8 cellular contexts compared by ENCODE assay signal in the genomic region with DNA sequence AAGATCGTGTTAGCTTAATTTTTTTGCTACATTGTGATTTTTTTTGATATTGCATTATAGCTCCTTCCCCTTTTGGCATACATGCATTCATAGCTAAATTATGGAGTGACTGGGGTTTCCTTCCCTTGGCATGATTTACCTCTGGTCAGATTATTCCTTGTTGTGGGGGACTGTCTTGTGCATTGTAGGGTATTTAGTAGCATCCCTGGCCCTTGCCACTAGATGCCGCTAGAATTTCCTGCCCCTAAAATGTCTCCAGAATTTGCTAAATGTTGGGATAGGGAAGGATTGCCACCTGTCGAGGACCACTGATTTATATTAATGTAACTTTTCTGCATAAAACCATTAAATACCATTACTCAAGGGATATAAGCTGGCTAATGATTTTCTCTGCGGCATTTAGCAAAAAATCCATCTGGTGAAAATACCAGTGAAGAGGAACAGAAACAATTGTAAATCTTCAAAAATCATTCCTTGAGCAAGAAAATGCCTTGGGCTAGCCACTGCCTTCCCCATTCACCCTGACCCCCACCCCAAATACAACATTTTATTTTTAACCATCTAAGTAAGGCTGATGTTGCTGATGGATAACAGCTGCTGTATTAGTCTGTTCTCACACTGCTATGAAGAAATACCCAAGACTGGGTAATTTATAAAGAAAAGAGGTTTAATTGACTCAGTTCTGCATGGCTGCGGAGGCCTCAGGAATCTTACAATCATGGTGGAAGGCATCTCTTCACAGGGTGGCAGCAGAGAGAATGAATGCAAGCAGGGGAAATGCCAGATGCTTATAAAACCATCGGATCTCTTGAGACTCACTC.
DNase-seq lines count a peak whose midpoint lies in the region; ATAC-seq, FAIRE-seq and TF ChIP-seq lines count a peak whose summit lies in the region.

No MANE protein-coding gene starts in this region.

- H3K4me3 ChIP-seq in BJ (ENCODE audit: low read depth, low read length) (no peak overlapping the region), keratinocyte (ENCODE audit: control insufficient read depth in 2 of 3, extremely low read depth in 1 of 3, insufficient read depth in 2 of 3, low read depth in 1 of 3, low read length in 3 of 3) (peak overlapping the region in 2 of 3 experiments; percentile 21 to 49)

- peaks cover 5% of the 10 kb centered on the region for H3K9me3 Mint-ChIP-seq in WTC11

- no peaks in the 10 kb centered on the region for H4K20me1 ChIP-seq in keratinocyte (ENCODE audit: control insufficient read depth, extremely low read depth, insufficient read depth, low read length)

- no peaks in the 10 kb centered on the region for H3K9me1 ChIP-seq in keratinocyte (ENCODE audit: control insufficient read depth, extremely low read depth, insufficient read depth, low read length)

- H3K27ac ChIP-seq in keratinocyte (ENCODE audit: control insufficient read depth, insufficient read depth, low read length) = peak overlapping the region; percentile 56

- H3K4me2 ChIP-seq in keratinocyte (ENCODE audit: control insufficient read depth, extremely low read depth, insufficient read depth, low read depth, low read length) = peak overlapping the region; percentile 82

- H3K4me1 Mint-ChIP-seq in WTC11 = peaks cover 11% of the 10 kb centered on the region

- peak overlapping the region; percentile 67 for H2AFZ ChIP-seq in keratinocyte (ENCODE audit: control insufficient read depth, low read length)

- peaks cover 24% of the 10 kb centered on the region for H3K4me1 ChIP-seq in keratinocyte (ENCODE audit: control insufficient read depth, extremely low read depth, insufficient read depth, low read length)

- ATAC-seq in WTC11 = peak; percentile 79
- no peak for ATAC-seq in HG03521 (IDR thresholded peaks at IDR 0.05; ENCODE audit: unreplicated experiment)

- no peaks in the 10 kb centered on the region for H3K36me3 Mint-ChIP-seq in WTC11

- H3K36me3 ChIP-seq in BJ (ENCODE audit: control insufficient read depth, insufficient read depth, low read length) = no peaks in the 10 kb centered on the region
- no peaks in the 10 kb centered on the region for H3K36me3 ChIP-seq in keratinocyte (ENCODE audit: control insufficient read depth in 2 of 2, extremely low read depth in 1 of 2, insufficient read depth in 2 of 2, low read length in 2 of 2)

- in situ Hi-C loops in G401 (cut with HindIII; ENCODE audit: low sequenced_read_pairs) = no loop called here

- no peaks in the 10 kb centered on the region for H3K79me2 ChIP-seq in keratinocyte (ENCODE audit: control insufficient read depth, insufficient read depth, low read length)

- peak; percentile 71 for TF ChIP-seq CTCF in BJ (IDR thresholded peaks at IDR 0.05; ENCODE audit: insufficient read depth, low read depth, low read length)
- TF ChIP-seq CTCF in WTC11 (IDR thresholded peaks at IDR 0.05) = peak; percentile 34; the same call in 1 of the 2 replicates
- peak; percentile 58 to 75 (median 66) for TF ChIP-seq CTCF in keratinocyte (optimal IDR thresholded peaks at IDR 0.05 in 1 of 3, IDR thresholded peaks at IDR 0.05 in 1 of 3, conservative IDR thresholded peaks at IDR 0.05 in 1 of 3; ENCODE audit: extremely low read depth in 1 of 3, insufficient read depth in 2 of 3, low read length in 3 of 3)

- no peaks in the 10 kb centered on the region for H3K27me3 Mint-ChIP-seq in WTC11 (ENCODE audit: low read depth)

- no peak overlapping the region for H3K4me3 Mint-ChIP-seq in WTC11

- H3K9ac ChIP-seq in keratinocyte (ENCODE audit: control insufficient read depth, extremely low read depth, insufficient read depth, low read length) = peak overlapping the region; percentile 50

- POLR2A ChIA-PET in BJ (lab: Charles Lee) = interaction anchor here (0.6 kb wide), 1 partner anchor 1256 kb away, joined by 5 read pairs; no protein-coding TSS in a partner anchor
- POLR2A ChIA-PET in WTC11 (lab: Charles Lee) = no interaction called here

- dilution Hi-C loops in keratinocyte (cut with MboI; ENCODE audit: extremely low pct_ligation_motif_present, low sequenced_read_pairs) = no loop called here

- H3K27me3 ChIP-seq in BJ (ENCODE audit: control insufficient read depth, insufficient read depth, low read length) = no peaks in the 10 kb centered on the region
- H3K27me3 ChIP-seq in keratinocyte (ENCODE audit: control insufficient read depth, extremely low read depth, insufficient read depth, low read length) = no peaks in the 10 kb centered on the region

- H3K9me3 ChIP-seq in keratinocyte (ENCODE audit: control insufficient read depth, low read depth, low read length) = no peaks in the 10 kb centered on the region

- DNase-seq in BJ (ENCODE audit: low read depth) = no peak
- peak; percentile 60 for DNase-seq in HT1080 (ENCODE audit: low read depth)
- DNase-seq in WTC11 (ENCODE audit: low spot score) = peak; percentile 41
- DNase-seq in keratinocyte (ENCODE audit: low read depth, low spot score) = no peak
- no peak for DNase-seq in activated gamma-delta T cell (lab: John Stamatoyannopoulos, UW)
- no peak for DNase-seq in G401 (ENCODE audit: low spot score)
- no peak for DNase-seq in RPMI8226

- no peak overlapping the region for H3K27ac Mint-ChIP-seq in WTC11

- CTCF ChIA-PET in BJ (lab: Yijun Ruan, JAX) = interaction anchor here (0.7 to 4.5 kb wide), 27 partner anchors 9 to 943 kb away, joined by 3 to 43 read pairs (median 4); no protein-coding TSS in a partner anchor
- CTCF ChIA-PET in WTC11 (lab: Charles Lee) = interaction anchor here (0.7 to 3.5 kb wide), 7 partner anchors 41 to 562 kb away, joined by 3 to 35 read pairs (median 4); no protein-coding TSS in a partner anchor

- FAIRE-seq in keratinocyte (lab: Jason Lieb, UNC) = no peak

TF ChIP-seq in WTC11, 78 proteins besides CTCF, POLR2A, EP300 and RAD21:
- TF ChIP-seq TEAD1 (CRISPR knock-in tag; IDR thresholded peaks at IDR 0.05) (no peak), ELF4 (CRISPR knock-in tag; IDR thresholded peaks at IDR 0.05; ENCODE audit: low read depth) (no peak), PRRX2 (CRISPR knock-in tag; IDR thresholded peaks at IDR 0.05) (0 out of 2 replicates have a peak, but pooled peaks have one; percentile 17), ZNF317 (CRISPR knock-in tag; IDR thresholded peaks at IDR 0.05; ENCODE audit: borderline replicate concordance, low read depth) (no peak)
TF ChIP-seq in WTC11: peak in this region for 1.

Comparison
In these comparisons a context has a peak if more than half of its experiments do, and no peak if none do; other contexts are left out.
1. DNase-seq: peak in HT1080 (single experiment) and WTC11 (single experiment); none in BJ (single experiment), keratinocyte (single experiment), activated gamma-delta T cell (single experiment), G401 (single experiment) and RPMI8226 (single experiment).
2. Peak in every context shown above with its lines, with median percentiles within 50 percentile points of each other: CTCF ChIP-seq.